8 cellular contexts compared by ENCODE assay signal in the genomic region with DNA sequence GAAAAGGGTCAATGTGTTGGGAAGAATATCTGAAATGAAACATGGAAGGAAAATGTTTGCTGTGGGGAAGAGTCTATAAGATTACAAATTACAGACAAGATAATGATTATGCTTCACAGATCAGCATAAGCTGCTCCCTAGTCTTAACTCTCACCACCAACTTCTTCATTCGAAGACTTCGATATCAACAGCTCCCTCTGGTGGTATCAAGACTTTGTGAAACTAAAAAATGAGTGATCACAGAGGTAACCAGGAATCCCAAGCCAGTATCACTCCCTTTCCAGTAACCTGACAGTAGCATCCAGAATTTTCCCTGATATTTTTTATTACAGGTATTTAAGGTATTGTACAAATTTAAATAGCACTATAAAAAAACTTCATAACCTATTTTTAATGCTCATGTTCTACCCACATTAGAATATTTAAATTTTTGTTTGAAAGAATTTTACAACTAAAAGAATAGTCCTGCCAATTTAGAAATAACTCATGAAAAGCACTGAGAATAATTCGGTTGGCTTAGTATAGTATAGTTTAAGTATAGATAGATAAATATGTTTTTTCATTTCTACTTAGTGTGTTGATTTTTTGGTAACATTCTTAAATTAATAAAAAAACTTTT.
DNase-seq lines count a peak whose midpoint lies in the region; ATAC-seq, FAIRE-seq and TF ChIP-seq lines count a peak whose summit lies in the region.

No MANE protein-coding gene starts in this region.

- TF ChIP-seq POLR2A in uterus (IDR thresholded peaks at IDR 0.05), result no peak

- in situ Hi-C loops in brain microvascular endothelial cell (cut with HindIII; ENCODE audit: low pct_ligation_motif_present, low sequenced_read_pairs), result no loop called here

- no peaks in the 10 kb centered on the region for H3K36me3 ChIP-seq in brain microvascular endothelial cell (replicated peaks)
- peaks cover 0 to 4% of the 10 kb centered on the region in 2 donors for H3K36me3 ChIP-seq in kidney (ENCODE audit: control insufficient read depth in 1 of 2, insufficient read depth in 2 of 2, low read length in 2 of 2)
- no peaks in the 10 kb centered on the region for H3K36me3 ChIP-seq in uterus

- DNase-seq in A172 (ENCODE audit: low spot score) (peak; percentile 30), GM04504 (ENCODE audit: low read depth) (peak; percentile 10), NCI-H510A treated with DMSO at 0.1 percent for 48 hours (lab: John Stamatoyannopoulos, UW) (peak; percentile 49), brain microvascular endothelial cell (peak; percentile 24), kidney (no peak), uterus (no peak)

- H3K9ac ChIP-seq in kidney (ENCODE audit: low read length in 2 of 2), result no peak overlapping the region

- H3K4me1 ChIP-seq in kidney (ENCODE audit: control insufficient read depth in 1 of 2, insufficient read depth in 1 of 2, low read depth in 1 of 2, low read length in 2 of 2) (no peaks in the 10 kb centered on the region), uterus (no peaks in the 10 kb centered on the region)

- H3K4me3 ChIP-seq in brain microvascular endothelial cell (ENCODE audit: low read depth, low read length) (no peak overlapping the region), kidney (ENCODE audit: low read length in 2 of 2) (no peak overlapping the region), uterus (no peak overlapping the region)

- intact Hi-C loops in kidney (cut with DNase I) (no loop called here), uterus (cut with DNase I; ENCODE audit: low total_unique reads) (no loop called here)

- TF ChIP-seq CTCF in brain microvascular endothelial cell (IDR thresholded peaks at IDR 0.05; ENCODE audit: low read depth, low read length, missing control alignments) (peak; percentile 67), kidney (IDR thresholded peaks at IDR 0.05; ENCODE audit: borderline replicate concordance, extremely low read depth, insufficient read depth) (peak; percentile 30), uterus (IDR thresholded peaks at IDR 0.05) (peak; percentile 34 to 61 (median 42))

- H3K9me3 ChIP-seq in kidney (ENCODE audit: control insufficient read depth in 1 of 2, low read length in 2 of 2) (no peaks in the 10 kb centered on the region), uterus (no peaks in the 10 kb centered on the region)

- peak; percentile 66 for FAIRE-seq in kidney (lab: Jason Lieb, UNC)

- H3K27me3 ChIP-seq in brain microvascular endothelial cell (replicated peaks) (no peaks in the 10 kb centered on the region), uterus (no peaks in the 10 kb centered on the region)

- ATAC-seq in HG02763 (IDR thresholded peaks at IDR 0.05; ENCODE audit: unreplicated experiment) (peak; percentile 66), GM21825 (IDR thresholded peaks at IDR 0.05; ENCODE audit: unreplicated experiment) (no peak)

- H3K27ac ChIP-seq in brain microvascular endothelial cell (no peak overlapping the region), kidney (ENCODE audit: low read depth in 2 of 2, low read length in 2 of 2) (no peak overlapping the region), uterus (no peak overlapping the region)

Comparison
In these comparisons a context has a peak if more than half of its experiments do, and no peak if none do; other contexts are left out.
1. DNase-seq: peak in A172 (single experiment), GM04504 (single experiment), NCI-H510A treated with DMSO at 0.1 percent for 48 hours (single experiment) and brain microvascular endothelial cell (single experiment); none in kidney (single experiment) and uterus (0 of 2).
2. Peak in every context shown above with its lines, with median percentiles within 50 percentile points of each other: CTCF ChIP-seq.